In the genomic region with DNA sequence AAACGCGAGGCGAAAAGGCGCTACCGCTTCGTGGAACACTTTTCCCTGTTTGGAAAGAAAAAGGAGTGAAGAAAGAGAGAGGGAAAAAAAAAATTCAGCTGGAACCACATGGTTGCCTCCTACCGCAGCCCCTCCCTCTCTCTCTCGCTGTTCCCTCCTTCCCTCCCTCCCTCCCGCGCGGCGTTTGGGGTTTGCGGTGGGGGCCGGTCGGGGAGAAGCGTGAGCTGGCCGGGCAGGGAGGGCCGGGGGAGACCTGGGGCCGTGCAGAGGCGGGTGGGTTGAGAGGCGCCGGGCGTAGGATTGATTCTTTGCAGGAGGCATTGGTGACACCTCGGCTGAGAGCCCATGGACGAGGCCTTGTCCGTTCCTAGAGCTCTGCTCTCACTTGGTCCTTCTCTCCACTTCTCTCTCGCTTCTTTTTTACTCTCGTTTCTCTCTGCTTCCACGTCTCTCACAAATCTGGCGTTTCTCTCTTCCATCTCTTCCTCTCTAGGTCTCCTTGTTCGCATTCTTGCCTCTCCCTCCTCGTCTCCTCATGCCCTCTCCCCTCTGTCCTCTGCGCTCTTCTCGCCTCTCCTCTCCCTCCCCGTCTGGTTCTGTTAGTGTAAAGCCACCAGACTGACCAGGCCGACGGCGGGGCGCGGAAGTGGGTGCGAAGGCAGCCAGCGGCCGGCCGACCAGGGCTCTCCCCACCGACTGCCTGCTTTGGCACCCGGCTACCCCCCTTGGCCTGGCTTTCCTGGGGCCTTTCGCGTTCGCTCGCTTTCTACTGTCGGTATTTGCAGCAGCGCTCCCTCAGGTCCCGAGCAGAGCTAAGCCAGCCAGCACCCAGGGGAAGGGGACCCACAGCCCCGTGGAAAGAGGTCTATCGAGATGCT, we compare ENCODE assay signal across 7 cellular contexts. TPM values are rescaled to one million over a fixed set of nuclear protein-coding genes. Genes with fewer than 3 reads are reported as not detected.
DNase-seq lines count a peak whose midpoint lies in the region; ATAC-seq, FAIRE-seq and TF ChIP-seq lines count a peak whose summit lies in the region.

A gene with protein sequence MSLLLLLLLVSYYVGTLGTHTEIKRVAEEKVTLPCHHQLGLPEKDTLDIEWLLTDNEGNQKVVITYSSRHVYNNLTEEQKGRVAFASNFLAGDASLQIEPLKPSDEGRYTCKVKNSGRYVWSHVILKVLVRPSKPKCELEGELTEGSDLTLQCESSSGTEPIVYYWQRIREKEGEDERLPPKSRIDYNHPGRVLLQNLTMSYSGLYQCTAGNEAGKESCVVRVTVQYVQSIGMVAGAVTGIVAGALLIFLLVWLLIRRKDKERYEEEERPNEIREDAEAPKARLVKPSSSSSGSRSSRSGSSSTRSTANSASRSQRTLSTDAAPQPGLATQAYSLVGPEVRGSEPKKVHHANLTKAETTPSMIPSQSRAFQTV (minus strand): TSS at position 67 of the 878 bp plus-strand sequence. CDS start 308 bp downstream, outside the sequence.

- no TSS peak for BruUV-seq in endothelial cell of umbilical vein (replicated peaks; lab: Mats Ljungman, UMichigan)

- no peak within 1 kb of the TSS for H3K9ac ChIP-seq in endothelial cell of umbilical vein (replicated peaks; ENCODE audit: extremely low read depth, insufficient read depth, low read length)

- H3K4me1 Mint-ChIP-seq in GM23338 = peaks cover 47% of the 10 kb centered on the region

- H3K4me2 ChIP-seq in GM23338 (peak within 1 kb of the TSS; percentile 90), endothelial cell of umbilical vein (ENCODE audit: insufficient read depth, low read length) (peak within 1 kb of the TSS; percentile 76)

- peak within 1 kb of the TSS; percentile 46 for H3K27ac Mint-ChIP-seq in GM23338

- H3F3A ChIP-seq in GM23338 (replicated peaks; ENCODE audit: low read depth) = no peaks in the 10 kb centered on the region

- H3K27me3 Mint-ChIP-seq in GM23338 (ENCODE audit: insufficient read depth, low read depth, poor library complexity) = peaks cover 22% of the 10 kb centered on the region

- peaks cover 21% of the 10 kb centered on the region for H3K27me3 ChIP-seq in GM23338 (ENCODE audit: insufficient read depth)
- no peaks in the 10 kb centered on the region for H3K27me3 ChIP-seq in SJSA1 (replicated peaks)
- H3K27me3 ChIP-seq in endothelial cell of umbilical vein (ENCODE audit: control insufficient read depth in 2 of 2, insufficient read depth in 2 of 2, low read length in 2 of 2) = peaks cover 0 to 15% of the 10 kb centered on the region in 2 experiments
- H3K27me3 ChIP-seq in upper lobe of left lung = peaks cover 0 to 21% (median 10%) of the 10 kb centered on the region in 4 donors

- POLR2A ChIA-PET in endothelial cell of umbilical vein (lab: Charles Lee) = interaction anchor here (0.5 kb wide), 1 partner anchor 25 kb away, joined by 3 read pairs; no protein-coding TSS in a partner anchor

- H3K4me3 Mint-ChIP-seq in GM23338 = peak within 1 kb of the TSS; percentile 83

- peak within 1 kb of the TSS; percentile 82 for H3K4me3 ChIP-seq in GM23338
- peak within 1 kb of the TSS; percentile 62 for H3K4me3 ChIP-seq in SJSA1
- H3K4me3 ChIP-seq in endothelial cell of umbilical vein (replicated peaks in 1 of 3; ENCODE audit: insufficient read depth in 1 of 3, low read depth in 1 of 3, low read length in 3 of 3) = peak within 1 kb of the TSS; percentile 17 to 40 (median 32)
- peak within 1 kb of the TSS; percentile 4 to 52 (median 48) for H3K4me3 ChIP-seq in upper lobe of left lung

- no peaks in the 10 kb centered on the region for H3K9me2 ChIP-seq in GM23338 (ENCODE audit: insufficient read depth)

- no peaks in the 10 kb centered on the region for H3K9me3 ChIP-seq in SJSA1 (replicated peaks)
- no peaks in the 10 kb centered on the region for H3K9me3 ChIP-seq in endothelial cell of umbilical vein (replicated peaks; ENCODE audit: control insufficient read depth, insufficient read depth, low read length)
- H3K9me3 ChIP-seq in upper lobe of left lung = no peaks in the 10 kb centered on the region

- TF ChIP-seq EP300 in upper lobe of left lung (IDR thresholded peaks at IDR 0.05) = no peak

- H3K27ac ChIP-seq in GM23338 (ENCODE audit: low read depth) (peak within 1 kb of the TSS; percentile 77), SJSA1 (peak within 1 kb of the TSS; percentile 61), endothelial cell of umbilical vein (ENCODE audit: insufficient read depth, low read depth, low read length) (no peak within 1 kb of the TSS), upper lobe of left lung (peak within 1 kb of the TSS; percentile 50 to 64 (median 63))

- peak; percentile 86 for DNase-seq in GM23338 (ENCODE audit: low spot score)
- peak; percentile 45 to 59 for DNase-seq in SJSA1 (ENCODE audit: low read depth in 1 of 2, low spot score in 2 of 2)
- no peak for DNase-seq in endothelial cell of umbilical vein (ENCODE audit: low read depth, low spot score)
- peak; percentile 26 for DNase-seq in mucosa of gallbladder (ENCODE audit: low spot score)
- DNase-seq in upper lobe of left lung = peak in 1 of 2 donors; percentile 81
- DNase-seq in activated effector memory CD4-positive, alpha-beta T cell treated with anti-CD3 and anti-CD28 coated beads, Interleukin-2, amount 50 U/mL, for 16 hours = no peak

- H4K20me1 ChIP-seq in GM23338 (replicated peaks; ENCODE audit: insufficient read depth) (no peaks in the 10 kb centered on the region), endothelial cell of umbilical vein (replicated peaks; ENCODE audit: control insufficient read depth, extremely low read depth, insufficient read depth, low read length) (no peaks in the 10 kb centered on the region)

- 11% methylated on average over 50 of the region's 55 CpGs for WGBS in upper lobe of left lung, 2 donors

- H3K9me3 Mint-ChIP-seq in GM23338 = no peaks in the 10 kb centered on the region

- no peaks in the 10 kb centered on the region for H3K9me1 ChIP-seq in endothelial cell of umbilical vein (replicated peaks; ENCODE audit: control insufficient read depth, extremely low read depth, insufficient read depth, low read length)

- TF ChIP-seq CTCF in GM23338 (conservative IDR thresholded peaks at IDR 0.05; ENCODE audit: low read depth in 2 of 2) (no peak), endothelial cell of umbilical vein (IDR thresholded peaks at IDR 0.05; ENCODE audit: extremely low read depth in 1 of 2, insufficient read depth in 1 of 2, low read depth in 1 of 2, low read length in 2 of 2) (no peak), upper lobe of left lung (IDR thresholded peaks at IDR 0.05) (no peak)

- ATAC-seq in GM23338 (peak; percentile 47), upper lobe of left lung (ENCODE audit: low FRiP score in 2 of 2) (peak in 1 of 2 donors; percentile 85), GM19455 (IDR thresholded peaks at IDR 0.05; ENCODE audit: unreplicated experiment) (no peak)

- CTCF ChIA-PET in endothelial cell of umbilical vein (lab: Charles Lee) = interaction anchor here (1.1 to 1.3 kb wide), 3 partner anchors 31 to 92 kb away, joined by 3 to 5 read pairs (median 4); no protein-coding TSS in a partner anchor

- dilution Hi-C loops in endothelial cell of umbilical vein (cut with MboI; ENCODE audit: extremely low pct_ligation_motif_present, low sequenced_read_pairs) = no loop called here

- TF ChIP-seq POLR2A in endothelial cell of umbilical vein (IDR thresholded peaks at IDR 0.05; ENCODE audit: low read depth, low read length) (no peak), upper lobe of left lung (IDR thresholded peaks at IDR 0.05) (no peak)

- intact Hi-C loops in endothelial cell of umbilical vein (cut with micrococcal nuclease) = no loop called here

- FAIRE-seq in endothelial cell of umbilical vein (lab: Jason Lieb, UNC) = no peak

- H3K36me3 ChIP-seq in GM23338 (ENCODE audit: insufficient read depth) (no peaks in the 10 kb centered on the region), SJSA1 (peaks cover 6% of the 10 kb centered on the region; the same call in 1 of the 2 replicates), endothelial cell of umbilical vein (ENCODE audit: control insufficient read depth in 2 of 2, extremely low read depth in 1 of 2, insufficient read depth in 2 of 2, low read length in 2 of 2) (no peaks in the 10 kb centered on the region), upper lobe of left lung (no peaks in the 10 kb centered on the region)

- H3K36me3 Mint-ChIP-seq in GM23338 (ENCODE audit: low read depth) = peaks cover 5% of the 10 kb centered on the region

- peaks cover 32% of the 10 kb centered on the region for H3K79me2 ChIP-seq in GM23338 (replicated peaks; ENCODE audit: insufficient read depth)
- no peaks in the 10 kb centered on the region for H3K79me2 ChIP-seq in endothelial cell of umbilical vein (ENCODE audit: control insufficient read depth, insufficient read depth, low read length)

- peaks cover 51% of the 10 kb centered on the region for H3K4me1 ChIP-seq in GM23338 (ENCODE audit: insufficient read depth)
- H3K4me1 ChIP-seq in SJSA1 (replicated peaks) = peaks cover 24% of the 10 kb centered on the region
- H3K4me1 ChIP-seq in endothelial cell of umbilical vein (ENCODE audit: control insufficient read depth, extremely low read depth, insufficient read depth, low read length) = peaks cover 8% of the 10 kb centered on the region
- peaks cover 2 to 22% (median 17%) of the 10 kb centered on the region in 4 donors for H3K4me1 ChIP-seq in upper lobe of left lung

- H2AFZ ChIP-seq in GM23338 (peak within 1 kb of the TSS; percentile 88), endothelial cell of umbilical vein (ENCODE audit: low read depth, low read length) (peak within 1 kb of the TSS; percentile 88)

TF ChIP-seq in endothelial cell of umbilical vein, 7 proteins besides CTCF, POLR2A, EP300 and RAD21 (continues in another document):
- no peak for TF ChIP-seq POLR2AphosphoS5 (IDR thresholded peaks at IDR 0.05; ENCODE audit: insufficient read depth, low read depth, low read length)
- no peak for TF ChIP-seq EZH2 (IDR thresholded peaks at IDR 0.05; ENCODE audit: borderline replicate concordance, low read depth, low read length, severe bottlenecking)
- no peak for TF ChIP-seq FOS (IDR thresholded peaks at IDR 0.05; ENCODE audit: borderline replicate concordance, insufficient read depth, low read length)

RNA-seq across cellular contexts. Expression of the gene that starts here (rescaled TPM):
- total RNA-seq in GM23338 (2014; rRNA removed; shearing (Covaris generic)) = 18.4 and 22.2 TPM in 2 replicates
- polyA plus RNA-seq in GM23338 (2016; fragmentation: Nextera tagmentation; extraction: Ambion mirVana) = 7.1 and 8.4 TPM in 2 replicates
- total RNA-seq in SJSA1 (2014; rRNA removed; shearing (Covaris generic)) = 21.6 and 39.6 TPM in 2 replicates
- total RNA-seq in endothelial cell of umbilical vein = 0.18 and 0.37 TPM in 2 replicates
- 0.03 and 0.13 TPM in 2 replicates for polyA plus RNA-seq in endothelial cell of umbilical vein
- 0.25 and 0.28 TPM in 2 replicates for polyA plus RNA-seq in endothelial cell of umbilical vein (2011; cell fraction: cytosol; rRNA removed)
- polyA plus RNA-seq in endothelial cell of umbilical vein (2011; cell fraction: nucleus; rRNA removed) = 0.03 and 0.04 TPM in 2 replicates
- polyA plus RNA-seq in endothelial cell of umbilical vein (2012) = 5.7 and 7.9 TPM in 2 replicates
- 0.22 and 0.91 TPM in 2 replicates for polyA minus RNA-seq in endothelial cell of umbilical vein
- 27.0 TPM for polyA minus RNA-seq in endothelial cell of umbilical vein (2011; cell fraction: cytosol; rRNA and poly(A)+ RNA removed)
- polyA minus RNA-seq in endothelial cell of umbilical vein (2011; cell fraction: nucleus; rRNA and poly(A)+ RNA removed) = 0.10 and 0.24 TPM in 2 replicates
- total RNA-seq in mucosa of gallbladder = 53.9 TPM
- 10 to 100 TPM in 5 of 6 donors, 1 to 10 TPM in 1; 6.0 to 23.4 (median 15.3) TPM for total RNA-seq in upper lobe of left lung

Comparison
In these comparisons a context has a peak if more than half of its experiments do, and no peak if none do; other contexts are left out.
1. DNase-seq: peak in GM23338 (single experiment), SJSA1 (2 of 2) and mucosa of gallbladder (single experiment); none in endothelial cell of umbilical vein (single experiment) and activated effector memory CD4-positive, alpha-beta T cell treated with anti-CD3 and anti-CD28 coated beads, Interleukin-2, amount 50 U/mL, for 16 hours (single experiment).
2. H3K4me3 ChIP-seq: peak in every context shown above with its lines; median percentile 82 in GM23338; 62 in SJSA1; 48 in upper lobe of left lung; 32 in endothelial cell of umbilical vein.